ENCODE assay signal across 1 cellular context in the genomic region with DNA sequence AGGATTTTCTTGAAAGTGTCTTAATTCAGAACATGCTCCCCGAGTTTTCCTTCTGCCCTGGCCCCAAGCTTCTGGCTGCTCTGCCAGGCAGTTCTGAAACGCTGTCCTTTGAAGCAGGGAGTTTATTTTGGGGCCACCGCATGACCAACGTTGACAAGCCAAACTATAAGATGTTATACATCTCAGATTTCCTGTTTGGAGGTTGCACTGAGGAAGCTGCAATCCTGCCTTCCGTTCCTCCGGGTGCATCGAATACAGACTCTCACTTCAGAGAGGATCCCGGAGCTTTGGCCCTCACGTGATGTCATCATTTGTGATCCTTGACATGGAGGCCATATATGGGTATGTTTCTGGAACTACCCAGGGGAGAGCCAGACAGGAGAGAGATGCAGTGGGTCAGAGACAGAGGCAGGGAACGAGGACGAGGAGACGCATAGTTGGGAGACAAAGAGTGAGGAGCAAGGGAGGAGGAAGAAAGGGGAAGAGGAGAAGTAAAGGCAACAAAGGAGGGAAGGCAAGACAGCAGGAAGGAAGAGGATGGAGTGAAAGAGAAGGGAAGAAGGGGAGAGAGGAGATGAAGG.
A peak's percentile ranks its signal among the peaks of the same experiment; 100 is the strongest.
TF ChIP-seq lines count a peak whose summit lies in the region.

A gene with protein sequence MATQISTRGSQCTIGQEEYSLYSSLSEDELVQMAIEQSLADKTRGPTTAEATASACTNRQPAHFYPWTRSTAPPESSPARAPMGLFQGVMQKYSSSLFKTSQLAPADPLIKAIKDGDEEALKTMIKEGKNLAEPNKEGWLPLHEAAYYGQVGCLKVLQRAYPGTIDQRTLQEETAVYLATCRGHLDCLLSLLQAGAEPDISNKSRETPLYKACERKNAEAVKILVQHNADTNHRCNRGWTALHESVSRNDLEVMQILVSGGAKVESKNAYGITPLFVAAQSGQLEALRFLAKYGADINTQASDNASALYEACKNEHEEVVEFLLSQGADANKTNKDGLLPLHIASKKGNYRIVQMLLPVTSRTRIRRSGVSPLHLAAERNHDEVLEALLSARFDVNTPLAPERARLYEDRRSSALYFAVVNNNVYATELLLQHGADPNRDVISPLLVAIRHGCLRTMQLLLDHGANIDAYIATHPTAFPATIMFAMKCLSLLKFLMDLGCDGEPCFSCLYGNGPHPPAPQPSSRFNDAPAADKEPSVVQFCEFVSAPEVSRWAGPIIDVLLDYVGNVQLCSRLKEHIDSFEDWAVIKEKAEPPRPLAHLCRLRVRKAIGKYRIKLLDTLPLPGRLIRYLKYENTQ (minus strand): TSS at position 94 of the 581 bp plus-strand sequence. CDS start 12,031 bp downstream, outside the sequence.

TF ChIP-seq in GM12878, 131 proteins besides CTCF, POLR2A, EP300 and RAD21 (continues in another document):
- TF ChIP-seq, protein P1, sequence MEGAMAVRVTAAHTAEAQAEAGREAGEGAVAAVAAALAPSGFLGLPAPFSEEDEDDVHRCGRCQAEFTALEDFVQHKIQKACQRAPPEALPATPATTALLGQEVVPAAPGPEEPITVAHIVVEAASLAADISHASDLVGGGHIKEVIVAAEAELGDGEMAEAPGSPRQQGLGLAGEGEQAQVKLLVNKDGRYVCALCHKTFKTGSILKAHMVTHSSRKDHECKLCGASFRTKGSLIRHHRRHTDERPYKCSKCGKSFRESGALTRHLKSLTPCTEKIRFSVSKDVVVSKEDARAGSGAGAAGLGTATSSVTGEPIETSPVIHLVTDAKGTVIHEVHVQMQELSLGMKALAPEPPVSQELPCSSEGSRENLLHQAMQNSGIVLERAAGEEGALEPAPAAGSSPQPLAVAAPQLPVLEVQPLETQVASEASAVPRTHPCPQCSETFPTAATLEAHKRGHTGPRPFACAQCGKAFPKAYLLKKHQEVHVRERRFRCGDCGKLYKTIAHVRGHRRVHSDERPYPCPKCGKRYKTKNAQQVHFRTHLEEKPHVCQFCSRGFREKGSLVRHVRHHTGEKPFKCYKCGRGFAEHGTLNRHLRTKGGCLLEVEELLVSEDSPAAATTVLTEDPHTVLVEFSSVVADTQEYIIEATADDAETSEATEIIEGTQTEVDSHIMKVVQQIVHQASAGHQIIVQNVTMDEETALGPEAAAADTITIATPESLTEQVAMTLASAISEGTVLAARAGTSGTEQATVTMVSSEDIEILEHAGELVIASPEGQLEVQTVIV (IDR thresholded peaks at IDR 0.05; ENCODE audit: borderline replicate concordance, partially characterized antibody), result no peak
- TF ChIP-seq, protein P2, sequence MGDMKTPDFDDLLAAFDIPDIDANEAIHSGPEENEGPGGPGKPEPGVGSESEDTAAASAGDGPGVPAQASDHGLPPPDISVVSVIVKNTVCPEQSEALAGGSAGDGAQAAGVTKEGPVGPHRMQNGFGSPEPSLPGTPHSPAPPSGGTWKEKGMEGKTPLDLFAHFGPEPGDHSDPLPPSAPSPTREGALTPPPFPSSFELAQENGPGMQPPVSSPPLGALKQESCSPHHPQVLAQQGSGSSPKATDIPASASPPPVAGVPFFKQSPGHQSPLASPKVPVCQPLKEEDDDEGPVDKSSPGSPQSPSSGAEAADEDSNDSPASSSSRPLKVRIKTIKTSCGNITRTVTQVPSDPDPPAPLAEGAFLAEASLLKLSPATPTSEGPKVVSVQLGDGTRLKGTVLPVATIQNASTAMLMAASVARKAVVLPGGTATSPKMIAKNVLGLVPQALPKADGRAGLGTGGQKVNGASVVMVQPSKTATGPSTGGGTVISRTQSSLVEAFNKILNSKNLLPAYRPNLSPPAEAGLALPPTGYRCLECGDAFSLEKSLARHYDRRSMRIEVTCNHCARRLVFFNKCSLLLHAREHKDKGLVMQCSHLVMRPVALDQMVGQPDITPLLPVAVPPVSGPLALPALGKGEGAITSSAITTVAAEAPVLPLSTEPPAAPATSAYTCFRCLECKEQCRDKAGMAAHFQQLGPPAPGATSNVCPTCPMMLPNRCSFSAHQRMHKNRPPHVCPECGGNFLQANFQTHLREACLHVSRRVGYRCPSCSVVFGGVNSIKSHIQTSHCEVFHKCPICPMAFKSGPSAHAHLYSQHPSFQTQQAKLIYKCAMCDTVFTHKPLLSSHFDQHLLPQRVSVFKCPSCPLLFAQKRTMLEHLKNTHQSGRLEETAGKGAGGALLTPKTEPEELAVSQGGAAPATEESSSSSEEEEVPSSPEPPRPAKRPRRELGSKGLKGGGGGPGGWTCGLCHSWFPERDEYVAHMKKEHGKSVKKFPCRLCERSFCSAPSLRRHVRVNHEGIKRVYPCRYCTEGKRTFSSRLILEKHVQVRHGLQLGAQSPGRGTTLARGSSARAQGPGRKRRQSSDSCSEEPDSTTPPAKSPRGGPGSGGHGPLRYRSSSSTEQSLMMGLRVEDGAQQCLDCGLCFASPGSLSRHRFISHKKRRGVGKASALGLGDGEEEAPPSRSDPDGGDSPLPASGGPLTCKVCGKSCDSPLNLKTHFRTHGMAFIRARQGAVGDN (IDR thresholded peaks at IDR 0.05), result no peak
- no peak; a peak in 1 of 4 replicates for TF ChIP-seq ETV6 (conservative IDR thresholded peaks at IDR 0.05 in 1 of 2, IDR thresholded peaks at IDR 0.05 in 1 of 2; ENCODE audit: borderline replicate concordance in 1 of 2, low read depth in 1 of 2)
- TF ChIP-seq ZNF622 (IDR thresholded peaks at IDR 0.05), result no peak
- TF ChIP-seq, protein P3, sequence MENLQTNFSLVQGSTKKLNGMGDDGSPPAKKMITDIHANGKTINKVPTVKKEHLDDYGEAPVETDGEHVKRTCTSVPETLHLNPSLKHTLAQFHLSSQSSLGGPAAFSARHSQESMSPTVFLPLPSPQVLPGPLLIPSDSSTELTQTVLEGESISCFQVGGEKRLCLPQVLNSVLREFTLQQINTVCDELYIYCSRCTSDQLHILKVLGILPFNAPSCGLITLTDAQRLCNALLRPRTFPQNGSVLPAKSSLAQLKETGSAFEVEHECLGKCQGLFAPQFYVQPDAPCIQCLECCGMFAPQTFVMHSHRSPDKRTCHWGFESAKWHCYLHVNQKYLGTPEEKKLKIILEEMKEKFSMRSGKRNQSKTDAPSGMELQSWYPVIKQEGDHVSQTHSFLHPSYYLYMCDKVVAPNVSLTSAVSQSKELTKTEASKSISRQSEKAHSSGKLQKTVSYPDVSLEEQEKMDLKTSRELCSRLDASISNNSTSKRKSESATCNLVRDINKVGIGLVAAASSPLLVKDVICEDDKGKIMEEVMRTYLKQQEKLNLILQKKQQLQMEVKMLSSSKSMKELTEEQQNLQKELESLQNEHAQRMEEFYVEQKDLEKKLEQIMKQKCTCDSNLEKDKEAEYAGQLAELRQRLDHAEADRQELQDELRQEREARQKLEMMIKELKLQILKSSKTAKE (IDR thresholded peaks at IDR 0.05; ENCODE audit: low read depth, poor library complexity, severe bottlenecking), result no peak
- 0 out of 2 replicates have a peak, but pooled peaks have one; percentile 1 for TF ChIP-seq TCF3 (IDR thresholded peaks at IDR 0.05; ENCODE audit: borderline replicate concordance, insufficient read depth, low read depth, low read length)
- TF ChIP-seq, protein P4, sequence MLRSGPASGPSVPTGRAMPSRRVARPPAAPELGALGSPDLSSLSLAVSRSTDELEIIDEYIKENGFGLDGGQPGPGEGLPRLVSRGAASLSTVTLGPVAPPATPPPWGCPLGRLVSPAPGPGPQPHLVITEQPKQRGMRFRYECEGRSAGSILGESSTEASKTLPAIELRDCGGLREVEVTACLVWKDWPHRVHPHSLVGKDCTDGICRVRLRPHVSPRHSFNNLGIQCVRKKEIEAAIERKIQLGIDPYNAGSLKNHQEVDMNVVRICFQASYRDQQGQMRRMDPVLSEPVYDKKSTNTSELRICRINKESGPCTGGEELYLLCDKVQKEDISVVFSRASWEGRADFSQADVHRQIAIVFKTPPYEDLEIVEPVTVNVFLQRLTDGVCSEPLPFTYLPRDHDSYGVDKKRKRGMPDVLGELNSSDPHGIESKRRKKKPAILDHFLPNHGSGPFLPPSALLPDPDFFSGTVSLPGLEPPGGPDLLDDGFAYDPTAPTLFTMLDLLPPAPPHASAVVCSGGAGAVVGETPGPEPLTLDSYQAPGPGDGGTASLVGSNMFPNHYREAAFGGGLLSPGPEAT (IDR thresholded peaks at IDR 0.05; ENCODE audit: low read depth), result peak; percentile 8
- TF ChIP-seq KDM1A (IDR thresholded peaks at IDR 0.05; ENCODE audit: borderline replicate concordance), result no peak
- TF ChIP-seq, protein P5, sequence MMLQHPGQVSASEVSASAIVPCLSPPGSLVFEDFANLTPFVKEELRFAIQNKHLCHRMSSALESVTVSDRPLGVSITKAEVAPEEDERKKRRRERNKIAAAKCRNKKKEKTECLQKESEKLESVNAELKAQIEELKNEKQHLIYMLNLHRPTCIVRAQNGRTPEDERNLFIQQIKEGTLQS (IDR thresholded peaks at IDR 0.05; ENCODE audit: borderline replicate concordance, extremely low read depth, low read depth, low read length), result peak; percentile 21; the same call in 1 of the 2 replicates
- TF ChIP-seq, protein P6, sequence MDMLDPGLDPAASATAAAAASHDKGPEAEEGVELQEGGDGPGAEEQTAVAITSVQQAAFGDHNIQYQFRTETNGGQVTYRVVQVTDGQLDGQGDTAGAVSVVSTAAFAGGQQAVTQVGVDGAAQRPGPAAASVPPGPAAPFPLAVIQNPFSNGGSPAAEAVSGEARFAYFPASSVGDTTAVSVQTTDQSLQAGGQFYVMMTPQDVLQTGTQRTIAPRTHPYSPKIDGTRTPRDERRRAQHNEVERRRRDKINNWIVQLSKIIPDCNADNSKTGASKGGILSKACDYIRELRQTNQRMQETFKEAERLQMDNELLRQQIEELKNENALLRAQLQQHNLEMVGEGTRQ (IDR thresholded peaks at IDR 0.05; ENCODE audit: borderline replicate concordance, low read depth, low read length), result peak; percentile 59
- no peak for TF ChIP-seq HDAC2 (IDR thresholded peaks at IDR 0.05)
- TF ChIP-seq, protein P7, sequence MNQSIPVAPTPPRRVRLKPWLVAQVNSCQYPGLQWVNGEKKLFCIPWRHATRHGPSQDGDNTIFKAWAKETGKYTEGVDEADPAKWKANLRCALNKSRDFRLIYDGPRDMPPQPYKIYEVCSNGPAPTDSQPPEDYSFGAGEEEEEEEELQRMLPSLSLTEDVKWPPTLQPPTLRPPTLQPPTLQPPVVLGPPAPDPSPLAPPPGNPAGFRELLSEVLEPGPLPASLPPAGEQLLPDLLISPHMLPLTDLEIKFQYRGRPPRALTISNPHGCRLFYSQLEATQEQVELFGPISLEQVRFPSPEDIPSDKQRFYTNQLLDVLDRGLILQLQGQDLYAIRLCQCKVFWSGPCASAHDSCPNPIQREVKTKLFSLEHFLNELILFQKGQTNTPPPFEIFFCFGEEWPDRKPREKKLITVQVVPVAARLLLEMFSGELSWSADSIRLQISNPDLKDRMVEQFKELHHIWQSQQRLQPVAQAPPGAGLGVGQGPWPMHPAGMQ (IDR thresholded peaks at IDR 0.05; ENCODE audit: borderline replicate concordance), result no peak
- TF ChIP-seq TAF1 (IDR thresholded peaks at IDR 0.05; ENCODE audit: borderline replicate concordance, low read depth, low read length), result peak; percentile 55; the same call in 1 of the 2 replicates
- TF ChIP-seq SRF (IDR thresholded peaks at IDR 0.05; ENCODE audit: low read depth in 2 of 2, low read length in 2 of 2), result peak; percentile 88 to 98
- TF ChIP-seq STAT3 (IDR thresholded peaks at IDR 0.05; ENCODE audit: low read depth, low read length), result no peak
- TF ChIP-seq ZNF274 (IDR thresholded peaks at IDR 0.05; ENCODE audit: insufficient read depth, insufficient read length), result no peak
- TF ChIP-seq ATF7 (IDR thresholded peaks at IDR 0.05; ENCODE audit: low read depth), result peak; percentile 86
- TF ChIP-seq ESRRA (IDR thresholded peaks at IDR 0.05; ENCODE audit: low read length), result no peak
- TF ChIP-seq, protein P8, sequence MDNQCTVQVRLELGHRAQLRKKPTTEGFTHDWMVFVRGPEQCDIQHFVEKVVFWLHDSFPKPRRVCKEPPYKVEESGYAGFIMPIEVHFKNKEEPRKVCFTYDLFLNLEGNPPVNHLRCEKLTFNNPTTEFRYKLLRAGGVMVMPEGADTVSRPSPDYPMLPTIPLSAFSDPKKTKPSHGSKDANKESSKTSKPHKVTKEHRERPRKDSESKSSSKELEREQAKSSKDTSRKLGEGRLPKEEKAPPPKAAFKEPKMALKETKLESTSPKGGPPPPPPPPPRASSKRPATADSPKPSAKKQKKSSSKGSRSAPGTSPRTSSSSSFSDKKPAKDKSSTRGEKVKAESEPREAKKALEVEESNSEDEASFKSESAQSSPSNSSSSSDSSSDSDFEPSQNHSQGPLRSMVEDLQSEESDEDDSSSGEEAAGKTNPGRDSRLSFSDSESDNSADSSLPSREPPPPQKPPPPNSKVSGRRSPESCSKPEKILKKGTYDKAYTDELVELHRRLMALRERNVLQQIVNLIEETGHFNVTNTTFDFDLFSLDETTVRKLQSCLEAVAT (IDR thresholded peaks at IDR 0.05), result peak; percentile 94
- TF ChIP-seq, protein P9, sequence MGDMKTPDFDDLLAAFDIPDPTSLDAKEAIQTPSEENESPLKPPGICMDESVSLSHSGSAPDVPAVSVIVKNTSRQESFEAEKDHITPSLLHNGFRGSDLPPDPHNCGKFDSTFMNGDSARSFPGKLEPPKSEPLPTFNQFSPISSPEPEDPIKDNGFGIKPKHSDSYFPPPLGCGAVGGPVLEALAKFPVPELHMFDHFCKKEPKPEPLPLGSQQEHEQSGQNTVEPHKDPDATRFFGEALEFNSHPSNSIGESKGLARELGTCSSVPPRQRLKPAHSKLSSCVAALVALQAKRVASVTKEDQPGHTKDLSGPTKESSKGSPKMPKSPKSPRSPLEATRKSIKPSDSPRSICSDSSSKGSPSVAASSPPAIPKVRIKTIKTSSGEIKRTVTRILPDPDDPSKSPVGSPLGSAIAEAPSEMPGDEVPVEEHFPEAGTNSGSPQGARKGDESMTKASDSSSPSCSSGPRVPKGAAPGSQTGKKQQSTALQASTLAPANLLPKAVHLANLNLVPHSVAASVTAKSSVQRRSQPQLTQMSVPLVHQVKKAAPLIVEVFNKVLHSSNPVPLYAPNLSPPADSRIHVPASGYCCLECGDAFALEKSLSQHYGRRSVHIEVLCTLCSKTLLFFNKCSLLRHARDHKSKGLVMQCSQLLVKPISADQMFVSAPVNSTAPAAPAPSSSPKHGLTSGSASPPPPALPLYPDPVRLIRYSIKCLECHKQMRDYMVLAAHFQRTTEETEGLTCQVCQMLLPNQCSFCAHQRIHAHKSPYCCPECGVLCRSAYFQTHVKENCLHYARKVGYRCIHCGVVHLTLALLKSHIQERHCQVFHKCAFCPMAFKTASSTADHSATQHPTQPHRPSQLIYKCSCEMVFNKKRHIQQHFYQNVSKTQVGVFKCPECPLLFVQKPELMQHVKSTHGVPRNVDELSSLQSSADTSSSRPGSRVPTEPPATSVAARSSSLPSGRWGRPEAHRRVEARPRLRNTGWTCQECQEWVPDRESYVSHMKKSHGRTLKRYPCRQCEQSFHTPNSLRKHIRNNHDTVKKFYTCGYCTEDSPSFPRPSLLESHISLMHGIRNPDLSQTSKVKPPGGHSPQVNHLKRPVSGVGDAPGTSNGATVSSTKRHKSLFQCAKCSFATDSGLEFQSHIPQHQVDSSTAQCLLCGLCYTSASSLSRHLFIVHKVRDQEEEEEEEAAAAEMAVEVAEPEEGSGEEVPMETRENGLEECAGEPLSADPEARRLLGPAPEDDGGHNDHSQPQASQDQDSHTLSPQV (IDR thresholded peaks at IDR 0.05), result no peak
- TF ChIP-seq YBX1 (IDR thresholded peaks at IDR 0.05), result peak; percentile 79; the same call in 1 of the 2 replicates
- TF ChIP-seq SMAD5 (IDR thresholded peaks at IDR 0.05; ENCODE audit: low read depth), result peak; percentile 72; the same call in 1 of the 2 replicates
- TF ChIP-seq, protein P10, sequence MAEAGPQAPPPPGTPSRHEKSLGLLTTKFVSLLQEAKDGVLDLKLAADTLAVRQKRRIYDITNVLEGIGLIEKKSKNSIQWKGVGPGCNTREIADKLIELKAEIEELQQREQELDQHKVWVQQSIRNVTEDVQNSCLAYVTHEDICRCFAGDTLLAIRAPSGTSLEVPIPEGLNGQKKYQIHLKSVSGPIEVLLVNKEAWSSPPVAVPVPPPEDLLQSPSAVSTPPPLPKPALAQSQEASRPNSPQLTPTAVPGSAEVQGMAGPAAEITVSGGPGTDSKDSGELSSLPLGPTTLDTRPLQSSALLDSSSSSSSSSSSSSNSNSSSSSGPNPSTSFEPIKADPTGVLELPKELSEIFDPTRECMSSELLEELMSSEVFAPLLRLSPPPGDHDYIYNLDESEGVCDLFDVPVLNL (IDR thresholded peaks at IDR 0.05; ENCODE audit: low read depth, low read length), result no peak
- peak in 1 of 2 experiments; percentile 51; a peak in 1 of 4 replicates for TF ChIP-seq IKZF2 (IDR thresholded peaks at IDR 0.05)
- 0 out of 3 replicates have a peak, but pooled peaks of 1 of the 2 experiments have one; percentile 11 for TF ChIP-seq EGR1 (IDR thresholded peaks at IDR 0.05; ENCODE audit: borderline replicate concordance in 1 of 2, low read depth in 2 of 2, low read length in 2 of 2)
